In genomic region chr6:35050291-35050987, GRCh38 we compare ENCODE assay signal across 11 cellular contexts.
DNase-seq lines count a peak whose midpoint lies in the region; ATAC-seq and TF ChIP-seq lines count a peak whose summit lies in the region.
"Had no signal": no experiment of that assay in that cellular context is flagged by ENCODE, and none has a peak within 500 bp of the region (broad histone marks: within the 10 kb centered on the region; RNA-seq: fewer than 3 reads in every experiment).

No MANE protein-coding gene starts in this region.

- no peaks in the 10 kb centered on the region for H3K9me3 ChIP-seq in right atrium auricular region
- no peaks in the 10 kb centered on the region for H3K9me3 ChIP-seq in spleen

- intact Hi-C loops in spleen (cut with DNase I; ENCODE audit: low total_unique reads): no loop called here

- TF ChIP-seq POLR2A in spleen (IDR thresholded peaks at IDR 0.05): no peak

- H3K36me3 ChIP-seq in right atrium auricular region: peaks cover 18% of the 10 kb centered on the region
- H3K36me3 ChIP-seq in spleen: peaks cover 0 to 58% (median 13%) of the 10 kb centered on the region in 6 donors

- peak overlapping the region; percentile 69 to 85 for H3K27ac ChIP-seq in right atrium auricular region
- H3K27ac ChIP-seq in spleen: peak overlapping the region in 6 of 8 donors; percentile 29 to 89 (median 82)

- TF ChIP-seq CTCF in right atrium auricular region (IDR thresholded peaks at IDR 0.05): no peak
- TF ChIP-seq CTCF in spleen (IDR thresholded peaks at IDR 0.05 in 8 of 11, conservative IDR thresholded peaks at IDR 0.05 in 3 of 11): no peak

- ATAC-seq in HG03175 (IDR thresholded peaks at IDR 0.05; ENCODE audit: unreplicated experiment) (no peak), GM19452 (IDR thresholded peaks at IDR 0.05; ENCODE audit: unreplicated experiment) (no peak)

- H3K4me1 ChIP-seq in right atrium auricular region (peaks cover 0 to 97% of the 10 kb centered on the region in 2 donors), spleen (peaks cover 41 to 92% (median 66%) of the 10 kb centered on the region in 6 donors)

- DNase-seq in GF-D8 (lab: John Stamatoyannopoulos, UW) (peak; percentile 51), NCI-H82 (lab: John Stamatoyannopoulos, UW) (peak; percentile 59), right atrium auricular region (ENCODE audit: low spot score) (no peak), spleen (no peak), NCI-H748 (lab: John Stamatoyannopoulos, UW; ENCODE audit: unreplicated experiment) (no peak), inferior parietal cortex (ENCODE audit: extremely low spot score) (no peak)
- DNase-seq: activated CD4-positive, alpha-beta T cell treated with anti-CD3 and anti-CD28 coated beads, Interleukin-2, amount 10 ng/mL, durations not matched to agents 24 days and 14 days; cortex of kidney; NCI-H526 treated with DMSO at 0.1 percent for 48 hours had no signal

- H3K4me3 ChIP-seq in right atrium auricular region: no peak overlapping the region
- no peak overlapping the region for H3K4me3 ChIP-seq in spleen

- 42 to 52% (median 45%) methylated on average over 7 to 8 of the region's 8 CpGs for WGBS in spleen, 5 donors

- H3K27me3 ChIP-seq in right atrium auricular region (no peaks in the 10 kb centered on the region), spleen (replicated peaks in 1 of 7) (no peaks in the 10 kb centered on the region)

Comparison
In these comparisons a context has a peak if more than half of its experiments do, and no peak if none do; other contexts are left out.
1. DNase-seq: peak in GF-D8 (single experiment) and NCI-H82 (single experiment); none in right atrium auricular region (single experiment), spleen (single experiment), NCI-H748 (single experiment) and inferior parietal cortex (single experiment).